Comparison of ENCODE assay signal across 8 cellular contexts in genomic region chr11:57644748-57645715, GRCh38. TPM values are rescaled to one million over a fixed set of nuclear protein-coding genes. Genes with fewer than 3 reads are reported as not detected.
DNase-seq lines count a peak whose midpoint lies in the region; ATAC-seq and TF ChIP-seq lines count a peak whose summit lies in the region.

No MANE protein-coding gene starts in this region.

- intact Hi-C loops in left cardiac atrium (cut with DNase I): loop anchor here (5.0 to 10.0 kb wide), 4 partner anchors 78 to 870 kb away; partner anchors contain the start of genes RTN4RL2 (in 1 of the 2) and UBE2L6 (in 1 of the 2)
- intact Hi-C loops in sciatic nerve (cut with DNase I): loop anchor here (10.0 kb wide), 1 partner anchor 310 kb away; the partner anchor contains the start of genes P2RX3 and SSRP1

- H3K4me3 Mint-ChIP-seq in activated naive CD8-positive, alpha-beta T cell treated with anti-CD3 and anti-CD28 coated beads, Interleukin-2, amount 10 ng/mL, durations not matched to agents 7 days and 5 days: no peak overlapping the region

- no peak overlapping the region for H3K27ac Mint-ChIP-seq in activated naive CD8-positive, alpha-beta T cell treated with anti-CD3 and anti-CD28 coated beads, Interleukin-2, amount 10 ng/mL, durations not matched to agents 7 days and 5 days

- peak; percentile 81 for DNase-seq in D341Med (ENCODE audit: low spot score)
- peak; percentile 48 for DNase-seq in SKM-1 treated with dmso at 0.1 percent for 144 hours (lab: John Stamatoyannopoulos, UW; ENCODE audit: unreplicated experiment)
- DNase-seq in activated naive CD8-positive, alpha-beta T cell treated with anti-CD3 and anti-CD28 coated beads, Interleukin-2, amount 10 ng/mL, durations not matched to agents 7 days and 5 days: peak; percentile 80
- DNase-seq in left cardiac atrium: peak; percentile 75
- DNase-seq in sciatic nerve (ENCODE audit: low spot score): peak; percentile 90
- no peak for DNase-seq in HPDE6-E6E7 (ENCODE audit: extremely low spot score)

- H3K36me3 Mint-ChIP-seq in activated naive CD8-positive, alpha-beta T cell treated with anti-CD3 and anti-CD28 coated beads, Interleukin-2, amount 10 ng/mL, durations not matched to agents 7 days and 5 days: peaks cover 3% of the 10 kb centered on the region

- no peaks in the 10 kb centered on the region for H3K9me3 Mint-ChIP-seq in activated naive CD8-positive, alpha-beta T cell treated with anti-CD3 and anti-CD28 coated beads, Interleukin-2, amount 10 ng/mL, durations not matched to agents 7 days and 5 days

- H3K27me3 Mint-ChIP-seq in activated naive CD8-positive, alpha-beta T cell treated with anti-CD3 and anti-CD28 coated beads, Interleukin-2, amount 10 ng/mL, durations not matched to agents 7 days and 5 days: peaks cover 42% of the 10 kb centered on the region

- peaks cover 39% of the 10 kb centered on the region for H3K4me1 Mint-ChIP-seq in activated naive CD8-positive, alpha-beta T cell treated with anti-CD3 and anti-CD28 coated beads, Interleukin-2, amount 10 ng/mL, durations not matched to agents 7 days and 5 days

- peak; percentile 94 for TF ChIP-seq CTCF in LNCAP (IDR thresholded peaks at IDR 0.05)

- POLR2A ChIA-PET in activated naive CD8-positive, alpha-beta T cell treated with anti-CD3 and anti-CD28 coated beads, Interleukin-2, amount 10 ng/mL, durations not matched to agents 7 days and 5 days (lab: Charles Lee): interaction anchor here (0.9 to 1.6 kb wide), 3 partner anchors 77 to 151 kb away, joined by 3 to 13 read pairs (median 4); partner anchors contain the start of gene UBE2L6

- ATAC-seq in GM21423 (IDR thresholded peaks at IDR 0.05; ENCODE audit: unreplicated experiment) (peak; percentile 47), left cardiac atrium (peak; percentile 72 to 76), sciatic nerve (peak; percentile 75)
- peak; percentile 79 for ATAC-seq in activated naive CD8-positive, alpha-beta T cell treated with anti-CD3 and anti-CD28 coated beads, Interleukin-2, amount 10 ng/mL, durations not matched to agents 7 days and 5 days (ENCODE audit: low read depth)

RNA-seq across cellular contexts. Expression of gene YPEL4, which starts 4.7 kb away (rescaled TPM):
- 1 to 10 TPM; 6.9 to 7.1 TPM for total RNA-seq in activated naive CD8-positive, alpha-beta T cell treated with anti-CD3 and anti-CD28 coated beads, Interleukin-2, amount 10 ng/mL, durations not matched to agents 7 days and 5 days
- total RNA-seq in left cardiac atrium (1 to 10 TPM in 1 of 2 donors, under 1 TPM in 1; 0.47 to 1.1 TPM), sciatic nerve (2.1 TPM)

RNA-seq across cellular contexts. Expression of gene CLP1, which starts 12.5 kb away (rescaled TPM):
- 10 to 100 TPM; 17.3 to 18.2 TPM for total RNA-seq in activated naive CD8-positive, alpha-beta T cell treated with anti-CD3 and anti-CD28 coated beads, Interleukin-2, amount 10 ng/mL, durations not matched to agents 7 days and 5 days
- total RNA-seq in left cardiac atrium (1 to 10 TPM; 6.9 to 8.5 TPM), sciatic nerve (11.9 TPM)

RNA-seq across cellular contexts. Expression of gene ZDHHC5, which starts 22.9 kb away (rescaled TPM):
- 10 to 100 TPM; 76.3 to 78.4 TPM for total RNA-seq in activated naive CD8-positive, alpha-beta T cell treated with anti-CD3 and anti-CD28 coated beads, Interleukin-2, amount 10 ng/mL, durations not matched to agents 7 days and 5 days
- total RNA-seq in left cardiac atrium (10 to 100 TPM; 51.3 to 60.7 TPM), sciatic nerve (45.4 TPM)

RNA-seq across cellular contexts. Expression of gene SERPING1, which starts 47.5 kb away (rescaled TPM):
- total RNA-seq in activated naive CD8-positive, alpha-beta T cell treated with anti-CD3 and anti-CD28 coated beads, Interleukin-2, amount 10 ng/mL, durations not matched to agents 7 days and 5 days: under 1 TPM; 0.45 to 0.61 TPM
- total RNA-seq in left cardiac atrium (100 to 1,000 TPM; 198 to 266 TPM), sciatic nerve (701 TPM)
